1 cellular context compared by ENCODE assay signal in the genomic region with DNA sequence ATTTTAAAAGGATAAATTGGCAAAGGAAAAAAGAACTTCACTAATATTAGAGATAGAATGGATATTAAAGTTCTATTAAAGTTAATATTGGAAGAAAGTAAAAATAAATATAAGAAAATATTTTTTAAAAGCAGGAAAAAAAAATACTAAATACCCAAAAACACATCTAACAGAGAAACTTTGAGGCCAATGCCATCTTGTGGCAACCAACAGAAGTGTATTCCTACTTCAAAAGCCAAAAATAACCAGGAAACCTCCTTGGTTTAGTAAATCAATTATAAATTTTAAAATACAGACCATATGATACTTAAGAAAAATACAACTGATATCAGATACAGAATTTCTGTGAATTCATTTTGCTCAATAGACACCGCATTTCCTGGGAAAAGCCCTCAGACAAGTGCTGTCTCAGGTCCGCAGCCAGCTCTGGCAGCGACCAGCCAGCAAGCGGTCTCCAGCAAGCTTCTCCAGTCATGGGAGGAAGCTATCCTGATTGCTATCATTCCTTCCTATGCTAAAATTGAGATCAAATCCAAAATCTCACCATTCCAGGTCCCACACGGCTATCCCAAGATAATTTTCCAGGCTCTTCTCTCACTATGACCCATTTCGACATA.
TF ChIP-seq lines count a peak whose summit lies in the region.

No MANE protein-coding gene starts in this region.

TF ChIP-seq in K562, 482 proteins besides CTCF, POLR2A, EP300 and RAD21 (continued from another document):
- TF ChIP-seq, protein P1, sequence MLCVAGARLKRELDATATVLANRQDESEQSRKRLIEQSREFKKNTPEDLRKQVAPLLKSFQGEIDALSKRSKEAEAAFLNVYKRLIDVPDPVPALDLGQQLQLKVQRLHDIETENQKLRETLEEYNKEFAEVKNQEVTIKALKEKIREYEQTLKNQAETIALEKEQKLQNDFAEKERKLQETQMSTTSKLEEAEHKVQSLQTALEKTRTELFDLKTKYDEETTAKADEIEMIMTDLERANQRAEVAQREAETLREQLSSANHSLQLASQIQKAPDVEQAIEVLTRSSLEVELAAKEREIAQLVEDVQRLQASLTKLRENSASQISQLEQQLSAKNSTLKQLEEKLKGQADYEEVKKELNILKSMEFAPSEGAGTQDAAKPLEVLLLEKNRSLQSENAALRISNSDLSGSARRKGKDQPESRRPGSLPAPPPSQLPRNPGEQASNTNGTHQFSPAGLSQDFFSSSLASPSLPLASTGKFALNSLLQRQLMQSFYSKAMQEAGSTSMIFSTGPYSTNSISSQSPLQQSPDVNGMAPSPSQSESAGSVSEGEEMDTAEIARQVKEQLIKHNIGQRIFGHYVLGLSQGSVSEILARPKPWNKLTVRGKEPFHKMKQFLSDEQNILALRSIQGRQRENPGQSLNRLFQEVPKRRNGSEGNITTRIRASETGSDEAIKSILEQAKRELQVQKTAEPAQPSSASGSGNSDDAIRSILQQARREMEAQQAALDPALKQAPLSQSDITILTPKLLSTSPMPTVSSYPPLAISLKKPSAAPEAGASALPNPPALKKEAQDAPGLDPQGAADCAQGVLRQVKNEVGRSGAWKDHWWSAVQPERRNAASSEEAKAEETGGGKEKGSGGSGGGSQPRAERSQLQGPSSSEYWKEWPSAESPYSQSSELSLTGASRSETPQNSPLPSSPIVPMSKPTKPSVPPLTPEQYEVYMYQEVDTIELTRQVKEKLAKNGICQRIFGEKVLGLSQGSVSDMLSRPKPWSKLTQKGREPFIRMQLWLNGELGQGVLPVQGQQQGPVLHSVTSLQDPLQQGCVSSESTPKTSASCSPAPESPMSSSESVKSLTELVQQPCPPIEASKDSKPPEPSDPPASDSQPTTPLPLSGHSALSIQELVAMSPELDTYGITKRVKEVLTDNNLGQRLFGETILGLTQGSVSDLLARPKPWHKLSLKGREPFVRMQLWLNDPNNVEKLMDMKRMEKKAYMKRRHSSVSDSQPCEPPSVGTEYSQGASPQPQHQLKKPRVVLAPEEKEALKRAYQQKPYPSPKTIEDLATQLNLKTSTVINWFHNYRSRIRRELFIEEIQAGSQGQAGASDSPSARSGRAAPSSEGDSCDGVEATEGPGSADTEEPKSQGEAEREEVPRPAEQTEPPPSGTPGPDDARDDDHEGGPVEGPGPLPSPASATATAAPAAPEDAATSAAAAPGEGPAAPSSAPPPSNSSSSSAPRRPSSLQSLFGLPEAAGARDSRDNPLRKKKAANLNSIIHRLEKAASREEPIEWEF (CRISPR knock-in tag; IDR thresholded peaks at IDR 0.05), result no peak
- TF ChIP-seq TAF9B (IDR thresholded peaks at IDR 0.05; ENCODE audit: partially characterized antibody), result no peak
